ENCODE assay signal across 12 cellular contexts in genomic region chr9:83934569-83935275, GRCh38. TPM values are rescaled to one million over a fixed set of nuclear protein-coding genes. Genes with fewer than 3 reads are reported as not detected.
DNase-seq lines count a peak whose midpoint lies in the region; ATAC-seq and TF ChIP-seq lines count a peak whose summit lies in the region.
"Had no signal": no experiment of that assay in that cellular context is flagged by ENCODE, and none has a peak within 500 bp of the region (broad histone marks: within the 10 kb centered on the region; RNA-seq: fewer than 3 reads in every experiment).

No MANE protein-coding gene starts in this region.

- H3K27ac Mint-ChIP-seq in stimulated activated memory B cell treated with anti-CD40 and anti-IgM and Interleukin-4, amounts not matched to agents 10 μg/mL and 1 μg/mL and 100 μg/mL, for 72 hours, result no peak overlapping the region

- ATAC-seq in stimulated activated memory B cell treated with anti-CD40 and anti-IgM and Interleukin-4, amounts not matched to agents 10 μg/mL and 1 μg/mL and 100 μg/mL, for 72 hours, result no peak

- H3K4me3 Mint-ChIP-seq in stimulated activated memory B cell treated with anti-CD40 and anti-IgM and Interleukin-4, amounts not matched to agents 10 μg/mL and 1 μg/mL and 100 μg/mL, for 72 hours, result no peak overlapping the region
- H3K4me3 Mint-ChIP-seq: neural crest cell had no signal

- no peak overlapping the region for H3K9ac ChIP-seq in SK-N-MC (ENCODE audit: insufficient read length)

- DNase-seq in NCI-H510A treated with DMSO at 0.1 percent for 48 hours (lab: John Stamatoyannopoulos, UW) (peak; percentile 1), NCI-H510A (lab: John Stamatoyannopoulos, UW) (no peak), SK-N-MC (ENCODE audit: low read depth, low spot score) (no peak), fibroblast of the aortic adventitia (ENCODE audit: low read depth) (peak; percentile 73), spleen (no peak), NCI-H2107 (lab: John Stamatoyannopoulos, UW) (no peak), germinal center (ENCODE audit: low spot score) (no peak)
- DNase-seq: cerebellar nuclear complex, NCI-H187, uterus had no signal

- peaks cover 7% of the 10 kb centered on the region for H3K4me1 Mint-ChIP-seq in stimulated activated memory B cell treated with anti-CD40 and anti-IgM and Interleukin-4, amounts not matched to agents 10 μg/mL and 1 μg/mL and 100 μg/mL, for 72 hours

- peaks cover 0 to 50% (median 7%) of the 10 kb centered on the region in 6 donors for H3K4me1 ChIP-seq in spleen
- H3K4me1 ChIP-seq: uterus had no signal

- WGBS in spleen, 5 donors, result 58 to 92% (median 81%) methylated on average over 5 of the region's 5 CpGs

- TF ChIP-seq POLR2A in spleen (IDR thresholded peaks at IDR 0.05), result no peak

- intact Hi-C loops in spleen (cut with DNase I; ENCODE audit: low total_unique reads), result loop anchor here (5.0 to 10.0 kb wide), 3 partner anchors 240 to 383 kb away; no protein-coding TSS in a partner anchor

- H3K9me3 ChIP-seq in SK-N-MC (ENCODE audit: low read depth, low read length) (no peaks in the 10 kb centered on the region), spleen (no peaks in the 10 kb centered on the region)
- H3K9me3 ChIP-seq: uterus had no signal

- H3K27me3 ChIP-seq in spleen (replicated peaks in 1 of 7), result no peaks in the 10 kb centered on the region
- H3K27me3 ChIP-seq: uterus had no signal

- H3K27ac ChIP-seq in SK-N-MC (peak overlapping the region; percentile 33), spleen (peak overlapping the region in 6 of 8 donors; percentile 2 to 87 (median 48))
- H3K27ac ChIP-seq: uterus had no signal

- no peaks in the 10 kb centered on the region for H3K27me3 Mint-ChIP-seq in stimulated activated memory B cell treated with anti-CD40 and anti-IgM and Interleukin-4, amounts not matched to agents 10 μg/mL and 1 μg/mL and 100 μg/mL, for 72 hours

- H3K9me3 Mint-ChIP-seq in stimulated activated memory B cell treated with anti-CD40 and anti-IgM and Interleukin-4, amounts not matched to agents 10 μg/mL and 1 μg/mL and 100 μg/mL, for 72 hours, result no peaks in the 10 kb centered on the region
- H3K9me3 Mint-ChIP-seq: neural crest cell had no signal

- TF ChIP-seq CTCF in fibroblast of the aortic adventitia (IDR thresholded peaks at IDR 0.05; ENCODE audit: insufficient read depth, low read length), result no peak
- no peak for TF ChIP-seq CTCF in spleen (IDR thresholded peaks at IDR 0.05 in 8 of 11, conservative IDR thresholded peaks at IDR 0.05 in 3 of 11)

- H3K4me3 ChIP-seq in SK-N-MC (no peak overlapping the region; the same call in 1 of the 2 replicates), fibroblast of the aortic adventitia (ENCODE audit: low read depth, low read length) (no peak overlapping the region), spleen (peak overlapping the region in 1 of 8 donors; percentile 17)
- H3K4me3 ChIP-seq: uterus had no signal

- no peaks in the 10 kb centered on the region for H3K36me3 ChIP-seq in SK-N-MC (ENCODE audit: insufficient read depth, low read length)
- H3K36me3 ChIP-seq in spleen, result peaks cover 0 to 15% (median 8%) of the 10 kb centered on the region in 6 donors
- H3K36me3 ChIP-seq: uterus had no signal

- H3K36me3 Mint-ChIP-seq in stimulated activated memory B cell treated with anti-CD40 and anti-IgM and Interleukin-4, amounts not matched to agents 10 μg/mL and 1 μg/mL and 100 μg/mL, for 72 hours, result peaks cover 12% of the 10 kb centered on the region

RNA-seq across cellular contexts. Expression of gene KIF27, which starts 13.5 kb away (rescaled TPM):
- total RNA-seq in fibroblast of the aortic adventitia (ENCODE audit: low replicate concordance), result 6.0 and 7.2 TPM in 2 replicates
- 10 to 100 TPM in 1 of 7 donors, 1 to 10 TPM in 6; 5.1 to 11.3 (median 7.7) TPM for total RNA-seq in spleen
- 1 to 10 TPM in 1 of 3 donors, under 1 TPM in 2; 0.83 to 1.2 (median 0.83) TPM for polyA plus RNA-seq in spleen

RNA-seq across cellular contexts. Expression of gene HNRNPK, which starts 45.3 kb away (rescaled TPM):
- total RNA-seq in fibroblast of the aortic adventitia (ENCODE audit: low replicate concordance) (207 and 445 TPM in 2 replicates), spleen (100 to 1,000 TPM; 464 to 543 (median 486) TPM)
- 100 to 1,000 TPM; 245 to 313 (median 308) TPM for polyA plus RNA-seq in spleen

RNA-seq across cellular contexts. Expression of gene RMI1, which starts 45.9 kb away (rescaled TPM):
- 1.2 and 17.0 TPM in 2 replicates for total RNA-seq in fibroblast of the aortic adventitia (ENCODE audit: low replicate concordance)
- total RNA-seq in spleen, result 10 to 100 TPM; 10.8 to 19.5 (median 14.5) TPM
- 1 to 10 TPM; 4.2 to 6.9 (median 5.1) TPM for polyA plus RNA-seq in spleen

Comparison
In these comparisons a context has a peak if more than half of its experiments do, and no peak if none do; other contexts are left out.
1. DNase-seq: peak in NCI-H510A treated with DMSO at 0.1 percent for 48 hours (single experiment) and fibroblast of the aortic adventitia (single experiment); none in NCI-H510A (single experiment), SK-N-MC (single experiment), spleen (single experiment), NCI-H2107 (single experiment) and germinal center (single experiment).